ENCODE assay signal across 21 cellular contexts in the genomic region with DNA sequence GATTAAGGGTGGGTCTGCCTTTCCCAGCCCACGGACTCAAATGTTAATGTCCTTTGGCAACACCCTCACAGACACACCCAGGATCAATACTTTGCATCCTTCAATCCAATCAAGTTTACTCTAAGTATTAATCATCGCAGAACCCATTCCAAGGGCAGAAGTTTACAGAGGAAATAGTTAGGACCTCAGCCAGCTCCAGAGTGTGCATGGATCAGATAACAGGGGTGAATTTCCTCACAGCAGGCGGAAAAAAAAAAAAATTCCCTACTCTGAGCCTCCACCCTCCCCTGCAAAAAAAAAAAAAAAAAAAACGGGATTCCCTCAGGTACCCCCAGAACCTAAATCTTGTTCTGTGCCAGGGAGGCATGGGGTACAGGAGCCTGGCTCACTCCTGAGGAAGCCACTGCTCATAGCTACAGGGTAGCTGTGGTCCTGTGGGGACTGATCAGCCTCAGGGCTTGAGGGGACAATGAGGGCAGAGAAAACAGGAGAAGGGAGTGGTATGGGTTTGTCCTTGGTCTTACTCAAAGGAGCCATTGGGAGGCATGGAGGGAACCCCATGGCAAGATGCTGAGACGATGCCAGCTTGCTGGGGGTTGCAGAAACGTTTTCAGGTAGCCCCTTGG.
DNase-seq lines count a peak whose midpoint lies in the region; ATAC-seq lines count a peak whose summit lies in the region.
"Had no signal": no experiment of that assay in that cellular context is flagged by ENCODE, and none has a peak within 500 bp of the region (broad histone marks: within the 10 kb centered on the region; RNA-seq: fewer than 3 reads in every experiment).

No MANE protein-coding gene starts in this region.

- ATAC-seq in Right ventricle myocardium superior (ENCODE audit: poor library complexity): peak; percentile 18
- ATAC-seq in Right ventricle myocardium inferior: no peak
- ATAC-seq in activated T-helper 17 cell treated with anti-CD3 and anti-CD28 coated beads, Interleukin-2, amount 50 U/mL, for 72 hours (replicated peaks): no peak
- ATAC-seq: natural killer cell had no signal

- H3K36me3 Mint-ChIP-seq in activated T-helper 17 cell treated with anti-CD3 and anti-CD28 coated beads, Interleukin-2, amount 50 U/mL, for 72 hours (ENCODE audit: low read depth): peaks cover 39% of the 10 kb centered on the region

- no peaks in the 10 kb centered on the region for H3K27me3 ChIP-seq in skeletal muscle tissue (ENCODE audit: control insufficient read depth in 3 of 3, insufficient read depth in 3 of 3, low read length in 3 of 3)
- H3K27me3 ChIP-seq: ovary, spleen, upper lobe of left lung had no signal

- H3K4me3 Mint-ChIP-seq in activated T-helper 17 cell treated with anti-CD3 and anti-CD28 coated beads, Interleukin-2, amount 50 U/mL, for 72 hours: no peak overlapping the region
- H3K4me3 Mint-ChIP-seq: natural killer cell had no signal

- no peaks in the 10 kb centered on the region for H3K27me3 Mint-ChIP-seq in activated T-helper 17 cell treated with anti-CD3 and anti-CD28 coated beads, Interleukin-2, amount 50 U/mL, for 72 hours

- peak overlapping the region in 1 of 3 donors; percentile 10 for H3K9ac ChIP-seq in skeletal muscle tissue (ENCODE audit: low read depth in 1 of 3, low read length in 3 of 3)

- H3K27ac Mint-ChIP-seq in activated T-helper 17 cell treated with anti-CD3 and anti-CD28 coated beads, Interleukin-2, amount 50 U/mL, for 72 hours: peak overlapping the region; percentile 41
- H3K27ac Mint-ChIP-seq: activated T-helper 2 cell treated with anti-CD3 and anti-CD28 coated beads, Interferon-gamma antibody, Interleukin-2, Interleukin-4, amounts not matched to agents 10 μg/mL and 5 μg/mL and 100 μg/mL, durations not matched to agents 14 hours and 24 hours and 36 hours; natural killer cell had no signal

- peaks cover 0 to 5% (median 3%) of the 10 kb centered on the region in 3 donors for H3K9me3 ChIP-seq in skeletal muscle tissue (ENCODE audit: control insufficient read depth in 3 of 3, low read length in 3 of 3)

- peaks cover 4% of the 10 kb centered on the region for H3K4me1 Mint-ChIP-seq in activated T-helper 17 cell treated with anti-CD3 and anti-CD28 coated beads, Interleukin-2, amount 50 U/mL, for 72 hours

- H3K36me3 ChIP-seq in skeletal muscle tissue (ENCODE audit: control insufficient read depth in 3 of 3, insufficient read depth in 3 of 3, low read length in 3 of 3): peaks cover 3 to 11% (median 8%) of the 10 kb centered on the region in 3 donors
- H3K36me3 ChIP-seq: ovary had no signal

- H3K4me3 ChIP-seq in skeletal muscle tissue (ENCODE audit: low read length in 3 of 3): no peak overlapping the region
- H3K4me3 ChIP-seq: ovary, spleen, upper lobe of left lung had no signal

- H3K27ac ChIP-seq in skeletal muscle tissue (ENCODE audit: low read depth, low read length) (peak overlapping the region; percentile 38), caudate nucleus (ENCODE audit: low read depth, low read length) (no peak overlapping the region)
- H3K27ac ChIP-seq: C4-2B, ovary, spleen, upper lobe of left lung had no signal

- intact Hi-C loops in Right ventricle myocardium superior (cut with DNase I) (no loop called here), Right ventricle myocardium inferior (cut with DNase I) (no loop called here)

- DNase-seq in Right ventricle myocardium superior: no peak
- no peak for DNase-seq in Right ventricle myocardium inferior (ENCODE audit: missing footprints)
- peak; percentile 29 for DNase-seq in glomerular endothelial cell (ENCODE audit: extremely low read depth, low read depth, low spot score)
- no peak for DNase-seq in DMS114 treated with DMSO at 0.1 percent for 48 hours (lab: John Stamatoyannopoulos, UW; ENCODE audit: unreplicated experiment)
- no peak for DNase-seq in caudate nucleus (lab: John Stamatoyannopoulos, UW)
- no peak for DNase-seq in NCI-H2029 treated with DMSO at 0.1 percent for 48 hours (lab: John Stamatoyannopoulos, UW)
- DNase-seq: activated CD4-positive, alpha-beta T cell treated with anti-CD3 and anti-CD28 coated beads for 4 hours; cortex of kidney; foreskin melanocyte; GDM1; natural killer cell; NCI-H146; NCI-H2171 treated with DMSO at 0.1 percent for 48 hours; ovary; stimulated activated CD4-positive, alpha-beta T cell treated with anti-CD3 and anti-CD28 coated beads, Interleukin-4, amount 100 ng/mL, for 4 hours; upper lobe of left lung had no signal

- H3K9me3 Mint-ChIP-seq in activated T-helper 17 cell treated with anti-CD3 and anti-CD28 coated beads, Interleukin-2, amount 50 U/mL, for 72 hours: peaks cover 3% of the 10 kb centered on the region

- peaks cover 14 to 22% (median 16%) of the 10 kb centered on the region in 3 donors for H3K4me1 ChIP-seq in skeletal muscle tissue (ENCODE audit: control insufficient read depth in 3 of 3, insufficient read depth in 3 of 3, low read length in 3 of 3)
- H3K4me1 ChIP-seq: upper lobe of left lung had no signal
